ENCODE assay signal across 1 cellular context in the genomic region with DNA sequence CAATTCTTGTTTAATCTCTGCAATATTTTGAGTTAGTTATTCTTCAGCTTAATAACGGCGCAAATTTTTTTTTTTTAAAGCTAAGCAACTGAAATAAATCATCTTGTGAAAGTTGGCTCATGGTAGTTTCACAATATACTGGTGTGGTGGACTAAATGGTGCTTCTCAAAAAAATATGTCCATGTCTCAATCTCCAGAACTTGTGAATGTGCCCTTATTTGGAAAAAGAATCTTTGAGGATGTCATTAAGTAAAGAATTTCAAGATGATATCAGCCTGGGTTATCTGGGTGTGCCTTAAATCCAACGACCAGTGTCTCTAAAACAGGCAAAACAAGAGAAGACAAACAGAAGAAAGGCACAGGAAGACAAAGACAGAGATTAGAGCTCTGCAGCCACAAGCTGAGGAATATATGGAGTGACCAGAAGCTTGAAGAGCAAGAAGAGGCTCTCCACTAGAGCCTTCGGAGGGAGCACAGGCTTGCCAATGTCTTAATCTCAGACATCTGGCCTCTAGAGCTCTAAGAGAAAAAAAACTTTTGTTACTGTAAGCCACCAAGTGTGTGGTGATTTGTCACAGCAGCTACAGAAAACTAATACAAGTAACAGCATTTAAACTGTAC.
TF ChIP-seq lines count a peak whose summit lies in the region.

No MANE protein-coding gene starts in this region.

TF ChIP-seq in SK-N-SH, 30 proteins besides CTCF, POLR2A, EP300 and RAD21 (continued from another document):
- TF ChIP-seq CHD2 (IDR thresholded peaks at IDR 0.05; ENCODE audit: low read length, partially characterized antibody) (no peak), NFIC (IDR thresholded peaks at IDR 0.05; ENCODE audit: borderline replicate concordance) (no peak), EZH2phosphoT487 (IDR thresholded peaks at IDR 0.05; ENCODE audit: borderline replicate concordance, low read depth) (no peak), FOXJ3 (CRISPR knock-in tag; IDR thresholded peaks at IDR 0.05) (no peak), TAF1 (IDR thresholded peaks at IDR 0.05; ENCODE audit: borderline replicate concordance, low read depth, low read length) (no peak), YY1 (IDR thresholded peaks at IDR 0.05; ENCODE audit: low read depth) (no peak), RFX5 (IDR thresholded peaks at IDR 0.05; ENCODE audit: low read length) (no peak), FOXM1 (IDR thresholded peaks at IDR 0.05; ENCODE audit: low read depth) (no peak), TCF12 (IDR thresholded peaks at IDR 0.05) (no peak)
